ENCODE assay signal across 16 cellular contexts in the genomic region with DNA sequence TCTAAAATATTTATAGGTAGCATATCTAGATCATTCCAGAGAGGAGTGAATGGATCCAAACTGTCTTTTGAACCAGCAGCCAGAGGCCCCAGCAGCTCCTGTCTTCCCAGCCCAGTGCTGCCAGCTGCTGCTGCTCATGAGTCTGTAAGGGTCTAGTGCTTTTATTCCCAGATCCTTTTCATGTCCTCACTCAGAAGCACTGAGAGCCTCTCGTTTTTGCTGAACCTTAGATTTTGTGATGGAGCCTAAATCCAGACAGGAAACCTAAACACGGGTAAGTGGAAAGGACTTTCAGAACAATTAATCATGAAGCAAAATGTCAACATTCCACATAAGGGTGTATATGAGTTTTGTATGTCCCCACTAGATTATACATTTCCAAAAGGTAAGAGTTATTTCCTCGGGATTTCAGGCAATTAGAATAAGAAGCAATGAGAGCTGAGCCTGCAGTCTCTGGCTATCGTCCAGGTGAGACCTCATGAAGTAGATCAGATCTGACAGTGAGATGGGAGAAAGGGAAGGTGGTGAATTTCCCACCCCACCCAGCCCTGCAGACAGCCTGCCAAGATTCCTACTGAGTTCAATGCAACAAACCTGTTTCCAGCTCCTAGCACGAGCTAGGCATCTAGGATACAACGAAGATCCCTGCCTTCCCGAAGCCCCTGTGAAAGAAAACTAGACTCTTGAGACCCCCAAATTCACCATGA.
DNase-seq lines count a peak whose midpoint lies in the region; ATAC-seq, FAIRE-seq and TF ChIP-seq lines count a peak whose summit lies in the region.
"Had no signal": no experiment of that assay in that cellular context is flagged by ENCODE, and none has a peak within 500 bp of the region (broad histone marks: within the 10 kb centered on the region; RNA-seq: fewer than 3 reads in every experiment).

No MANE protein-coding gene starts in this region.

- TF ChIP-seq CTCF in coronary artery (IDR thresholded peaks at IDR 0.05), result no peak

- no peaks in the 10 kb centered on the region for H3K27me3 ChIP-seq in small intestine (ENCODE audit: control insufficient read depth in 2 of 2, insufficient read depth in 2 of 2, low read length in 2 of 2)

- DNase-seq in AG20443 (ENCODE audit: low spot score) (peak; percentile 7), NCI-H1105 (lab: John Stamatoyannopoulos, UW) (peak; percentile 44), astrocyte of the hippocampus (ENCODE audit: low read depth, low spot score) (peak; percentile 28), left lobe of liver (ENCODE audit: low spot score) (peak; percentile 38), HCEC 1CT (no peak), coronary artery (ENCODE audit: low spot score) (no peak), small intestine (no peak)
- DNase-seq: activated CD4-positive, alpha-beta memory T cell treated with anti-CD3 and anti-CD28 coated beads for 36 hours; activated naive CD4-positive, alpha-beta T cell treated with Interleukin-2 at 50 U/mL for 16 hours; EL; H9; NCI-H226; T1000 had no signal

- ATAC-seq in left lobe of liver, result no peak
- no peak for ATAC-seq in GM19324 (IDR thresholded peaks at IDR 0.05; ENCODE audit: low FRiP score, unreplicated experiment)
- ATAC-seq: stimulated activated naive CD8-positive, alpha-beta T cell treated with anti-CD3 and anti-CD28 coated beads, Interleukin-15, Interleukin-2, amounts not matched to agents 100 U/mL and 50 U/mL, for 24 hours had no signal

- no peaks in the 10 kb centered on the region for H3K4me1 ChIP-seq in small intestine (ENCODE audit: control insufficient read depth in 2 of 2, insufficient read depth in 1 of 2, low read depth in 1 of 2, low read length in 1 of 2)
- H3K4me1 ChIP-seq: prostate gland had no signal

- 62 to 69% (median 63%) methylated on average over 7 of the region's 7 CpGs for WGBS in small intestine, 3 donors

- H3K4me3 ChIP-seq in coronary artery (no peak overlapping the region), small intestine (ENCODE audit: low read depth in 1 of 2, low read length in 2 of 2) (no peak overlapping the region)
- H3K4me3 ChIP-seq: prostate gland had no signal

- no peak for FAIRE-seq in small intestine (lab: Jason Lieb, UNC)

- H3K9me3 ChIP-seq in small intestine (ENCODE audit: control insufficient read depth, low read depth), result no peaks in the 10 kb centered on the region
- H3K9me3 ChIP-seq: prostate gland had no signal

- H3K36me3 ChIP-seq in small intestine (ENCODE audit: control insufficient read depth in 2 of 2, insufficient read depth in 2 of 2, low read length in 2 of 2), result no peaks in the 10 kb centered on the region
- H3K36me3 ChIP-seq: prostate gland had no signal

- H3K27ac ChIP-seq in coronary artery, result no peak overlapping the region
- H3K27ac ChIP-seq in small intestine (ENCODE audit: low read depth in 1 of 2, low read length in 1 of 2), result no peak overlapping the region
- H3K27ac ChIP-seq: prostate gland had no signal

Comparison
In these comparisons a context has a peak if more than half of its experiments do, and no peak if none do; other contexts are left out.
1. DNase-seq: peak in AG20443 (single experiment), NCI-H1105 (single experiment), astrocyte of the hippocampus (single experiment) and left lobe of liver (single experiment); none in HCEC 1CT (single experiment), coronary artery (single experiment) and small intestine (single experiment).